ENCODE assay signal across 1 cellular context in the genomic region with DNA sequence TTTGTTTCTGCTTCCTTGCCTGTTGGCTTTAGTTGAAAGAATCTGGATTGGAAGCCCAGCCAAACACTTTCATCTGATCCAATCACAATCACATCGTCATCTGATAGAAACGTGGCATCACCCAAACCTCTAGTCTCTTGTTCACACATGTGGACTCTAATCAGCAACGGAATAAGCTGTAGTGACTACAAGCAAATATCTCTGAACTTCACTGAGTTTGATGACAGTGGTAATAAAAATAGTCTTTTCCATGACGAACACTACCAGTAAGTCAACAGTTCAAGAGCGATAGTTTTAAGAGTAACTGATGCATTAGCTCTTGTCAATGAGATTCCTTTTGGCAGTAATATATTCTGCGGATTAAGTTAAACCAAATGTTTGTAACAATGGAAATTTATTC.
TF ChIP-seq lines count a peak whose summit lies in the region.

No MANE protein-coding gene starts in this region.

TF ChIP-seq in GM23338, 12 proteins besides CTCF, POLR2A, EP300 and RAD21 (continued from another document):
- no peak for TF ChIP-seq ZNF462 (CRISPR knock-in tag; IDR thresholded peaks at IDR 0.05)
